Comparison of ENCODE assay signal across 15 cellular contexts in genomic region chr2:74385396-74385795, GRCh38. TPM values are rescaled to one million over a fixed set of nuclear protein-coding genes. Genes with fewer than 3 reads are reported as not detected.
A peak's percentile ranks its signal among the peaks of the same experiment; 100 is the strongest.
DNase-seq lines count a peak whose midpoint lies in the region; ATAC-seq, FAIRE-seq and TF ChIP-seq lines count a peak whose summit lies in the region.
"Had no signal": no experiment of that assay in that cellular context is flagged by ENCODE, and none has a peak within 500 bp of the region (broad histone marks: within the 10 kb centered on the region; RNA-seq: fewer than 3 reads in every experiment).

No MANE protein-coding gene starts in this region.

- H3K9ac ChIP-seq in astrocyte (ENCODE audit: low read length): no peak overlapping the region

- peaks cover 9% of the 10 kb centered on the region for H3K4me1 ChIP-seq in GM23338 (ENCODE audit: insufficient read depth)
- peaks cover 23% of the 10 kb centered on the region for H3K4me1 ChIP-seq in astrocyte (ENCODE audit: insufficient read depth, low read length)

- H3K9me3 Mint-ChIP-seq in GM23338 (no peaks in the 10 kb centered on the region), astrocyte (ENCODE audit: unreplicated experiment) (no peaks in the 10 kb centered on the region)
- H3K9me3 Mint-ChIP-seq in effector memory CD8-positive, alpha-beta T cell: no peaks in the 10 kb centered on the region

- H3K4me3 ChIP-seq in GM23338 (no peak overlapping the region), astrocyte (ENCODE audit: insufficient read depth, low read depth, low read length) (no peak overlapping the region)
- H3K4me3 ChIP-seq: mucosa of descending colon, psoas muscle had no signal

- H3K27ac ChIP-seq in GM23338 (ENCODE audit: low read depth) (no peak overlapping the region), astrocyte (ENCODE audit: low read depth, low read length) (no peak overlapping the region)
- H3K27ac ChIP-seq: psoas muscle had no signal

- H3K27me3 Mint-ChIP-seq in GM23338 (ENCODE audit: insufficient read depth, low read depth, poor library complexity): peaks cover 2% of the 10 kb centered on the region
- no peaks in the 10 kb centered on the region for H3K27me3 Mint-ChIP-seq in astrocyte (ENCODE audit: low read depth, unreplicated experiment)
- no peaks in the 10 kb centered on the region for H3K27me3 Mint-ChIP-seq in effector memory CD8-positive, alpha-beta T cell

- no peaks in the 10 kb centered on the region for H3K9me2 ChIP-seq in GM23338 (ENCODE audit: insufficient read depth)

- H2AFZ ChIP-seq in GM23338 (no peak overlapping the region), astrocyte (ENCODE audit: low read depth, low read length) (no peak overlapping the region)

- H3K9me3 ChIP-seq in astrocyte (ENCODE audit: insufficient read depth, low read depth, low read length): no peaks in the 10 kb centered on the region
- H3K9me3 ChIP-seq: mucosa of descending colon, psoas muscle had no signal

- H3K79me2 ChIP-seq in GM23338 (replicated peaks; ENCODE audit: insufficient read depth) (peaks cover 97% of the 10 kb centered on the region), astrocyte (ENCODE audit: insufficient read depth, low read length) (peaks cover 88% of the 10 kb centered on the region)

- H3K4me1 Mint-ChIP-seq in GM23338 (peaks cover 7% of the 10 kb centered on the region), astrocyte (ENCODE audit: low read depth, unreplicated experiment) (peaks cover 7% of the 10 kb centered on the region)
- H3K4me1 Mint-ChIP-seq in effector memory CD8-positive, alpha-beta T cell (ENCODE audit: low read depth in 2 of 2): peaks cover 15 to 23% of the 10 kb centered on the region in 2 donors

- ATAC-seq in GM23338: no peak
- no peak for ATAC-seq in GM18867 (IDR thresholded peaks at IDR 0.05; ENCODE audit: unreplicated experiment)
- no peak for ATAC-seq in effector memory CD8-positive, alpha-beta T cell (replicated peaks)
- ATAC-seq in HG03354 (IDR thresholded peaks at IDR 0.05; ENCODE audit: poor library complexity, severe bottlenecking, unreplicated experiment): no peak
- ATAC-seq: mucosa of descending colon had no signal

- no peak overlapping the region for H3K4me3 Mint-ChIP-seq in GM23338
- no peak overlapping the region for H3K4me3 Mint-ChIP-seq in astrocyte (ENCODE audit: unreplicated experiment)
- H3K4me3 Mint-ChIP-seq in effector memory CD8-positive, alpha-beta T cell: no peak overlapping the region

- H4K20me1 ChIP-seq in GM23338 (replicated peaks; ENCODE audit: insufficient read depth): peaks cover 53% of the 10 kb centered on the region
- peaks cover 87% of the 10 kb centered on the region for H4K20me1 ChIP-seq in astrocyte (ENCODE audit: insufficient read depth, low read length)

- H3K4me2 ChIP-seq in GM23338: no peak overlapping the region
- no peak overlapping the region for H3K4me2 ChIP-seq in astrocyte (ENCODE audit: low read length)

- DNase-seq in GM23338 (ENCODE audit: low spot score) (peak; percentile 18), astrocyte (ENCODE audit: low read depth) (peak; percentile 18), hypothalamus (lab: John Stamatoyannopoulos, UW) (peak in 43 of 51 donors; percentile 3 to 86 (median 44)), putamen (ENCODE audit: low spot score) (peak; percentile 81), NCI-H226 (no peak)
- no peak for DNase-seq in effector memory CD8-positive, alpha-beta T cell
- DNase-seq: activated T-cell treated with anti-CD3 and anti-CD28 coated beads, Interleukin-2, amount 50 U/mL, for 48 hours; AML-193; glutamatergic neuron; islet precursor cell; mucosa of descending colon; psoas muscle had no signal

- TF ChIP-seq CTCF in GM23338 (conservative IDR thresholded peaks at IDR 0.05; ENCODE audit: low read depth in 2 of 2) (no peak), astrocyte (IDR thresholded peaks at IDR 0.05; ENCODE audit: insufficient read depth, low read depth, low read length) (no peak)

- H3K36me3 ChIP-seq in GM23338 (ENCODE audit: insufficient read depth) (peaks cover 3% of the 10 kb centered on the region; the same call in 1 of the 2 replicates), astrocyte (ENCODE audit: insufficient read depth, low read length) (peaks cover 3% of the 10 kb centered on the region)

- no peaks in the 10 kb centered on the region for H3F3A ChIP-seq in GM23338 (replicated peaks; ENCODE audit: low read depth)

- H3K27ac Mint-ChIP-seq in GM23338: no peak overlapping the region
- no peak overlapping the region for H3K27ac Mint-ChIP-seq in astrocyte (ENCODE audit: unreplicated experiment)
- no peak overlapping the region for H3K27ac Mint-ChIP-seq in effector memory CD8-positive, alpha-beta T cell

- FAIRE-seq in astrocyte (lab: Jason Lieb, UNC): no peak
- FAIRE-seq: endothelial cell of umbilical vein had no signal

- H3K27me3 ChIP-seq in GM23338 (ENCODE audit: insufficient read depth): no peaks in the 10 kb centered on the region
- H3K27me3 ChIP-seq in astrocyte (ENCODE audit: insufficient read depth, low read length): no peaks in the 10 kb centered on the region

- no peaks in the 10 kb centered on the region; the same call in 2 of the 3 replicates for H3K36me3 Mint-ChIP-seq in GM23338 (ENCODE audit: low read depth)
- H3K36me3 Mint-ChIP-seq in astrocyte (ENCODE audit: low read depth, unreplicated experiment): peaks cover 2% of the 10 kb centered on the region
- peaks cover 6% of the 10 kb centered on the region for H3K36me3 Mint-ChIP-seq in effector memory CD8-positive, alpha-beta T cell (ENCODE audit: insufficient read depth)

TF ChIP-seq in GM23338, 12 proteins besides CTCF, POLR2A, EP300 and RAD21 (continues in another document):
- TF ChIP-seq REST (IDR thresholded peaks at IDR 0.05; ENCODE audit: unreplicated experiment): no peak

RNA-seq across cellular contexts. Expression of gene DCTN1, which starts 5.3 kb away (rescaled TPM):
- total RNA-seq in GM23338 (2014; rRNA removed; shearing (Covaris generic)): 131 and 145 TPM in 2 replicates
- 108 and 126 TPM in 2 replicates for polyA plus RNA-seq in GM23338 (2016; fragmentation: Nextera tagmentation; extraction: Ambion mirVana)
- 206 and 215 TPM in 2 replicates for total RNA-seq in astrocyte

RNA-seq across cellular contexts. Expression of gene C2orf81, which starts 36.0 kb away (rescaled TPM):
- total RNA-seq in GM23338 (2014; rRNA removed; shearing (Covaris generic)): 4.6 TPM in 2 replicates
- 3.7 and 3.8 TPM in 2 replicates for polyA plus RNA-seq in GM23338 (2016; fragmentation: Nextera tagmentation; extraction: Ambion mirVana)
- 2.1 and 2.5 TPM in 2 replicates for total RNA-seq in astrocyte

RNA-seq across cellular contexts. Expression of gene WDR54, which starts 36.1 kb away (rescaled TPM):
- total RNA-seq in GM23338 (2014; rRNA removed; shearing (Covaris generic)): 41.3 and 41.6 TPM in 2 replicates
- 35.2 and 42.6 TPM in 2 replicates for polyA plus RNA-seq in GM23338 (2016; fragmentation: Nextera tagmentation; extraction: Ambion mirVana)
- 14.8 and 17.5 TPM in 2 replicates for total RNA-seq in astrocyte

RNA-seq across cellular contexts. Expression of gene SLC4A5, which starts 42.2 kb away (rescaled TPM):
- 0.24 and 0.89 TPM in 2 replicates for total RNA-seq in GM23338 (2014; rRNA removed; shearing (Covaris generic))
- polyA plus RNA-seq in GM23338 (2016; fragmentation: Nextera tagmentation; extraction: Ambion mirVana): 0.50 and 0.70 TPM in 2 replicates
- 0.36 and 0.41 TPM in 2 replicates for total RNA-seq in astrocyte

RNA-seq across cellular contexts. Expression of gene RTKN, which starts 56.3 kb away (rescaled TPM):
- total RNA-seq in GM23338 (2014; rRNA removed; shearing (Covaris generic)): 42.8 and 50.0 TPM in 2 replicates
- 20.4 and 24.5 TPM in 2 replicates for polyA plus RNA-seq in GM23338 (2016; fragmentation: Nextera tagmentation; extraction: Ambion mirVana)
- 41.6 and 44.4 TPM in 2 replicates for total RNA-seq in astrocyte

Comparison
In these comparisons a context has a peak if more than half of its experiments do, and no peak if none do; other contexts are left out.
1. DNase-seq: peak in GM23338 (single experiment), astrocyte (single experiment), hypothalamus (43 of 51) and putamen (single experiment); none in effector memory CD8-positive, alpha-beta T cell (0 of 3) and NCI-H226 (single experiment).